8 cellular contexts compared by ENCODE assay signal in genomic region chr3:197737319-197737649, GRCh38. TPM values are rescaled to one million over a fixed set of nuclear protein-coding genes. Genes with fewer than 3 reads are reported as not detected.
DNase-seq lines count a peak whose midpoint lies in the region; ATAC-seq, FAIRE-seq and TF ChIP-seq lines count a peak whose summit lies in the region.

No MANE protein-coding gene starts in this region.

- FAIRE-seq in GM19239 (lab: Jason Lieb, UNC) (peak; percentile 53), D721Med (lab: Jason Lieb, UNC) (no peak)

- H3K27me3 ChIP-seq in RWPE2 (ENCODE audit: insufficient read depth, poor library complexity, severe bottlenecking) (no peaks in the 10 kb centered on the region), psoas muscle (ENCODE audit: insufficient read depth in 3 of 3, low read length in 2 of 3) (no peaks in the 10 kb centered on the region)

- DNase-seq in GM19239 (ENCODE audit: insufficient read length, low spot score) (no peak), RWPE2 (ENCODE audit: low spot score) (no peak), fibroblast of mammary gland (ENCODE audit: low read depth) (no peak), psoas muscle (no peak), D721Med (ENCODE audit: insufficient read length, low spot score) (no peak)

- peak overlapping the region; percentile 91 for H3K4me3 ChIP-seq in RWPE2 (ENCODE audit: severe bottlenecking)
- peak overlapping the region; percentile 78 for H3K4me3 ChIP-seq in fibroblast of mammary gland (ENCODE audit: control insufficient read depth, low read depth, low read length)
- peak overlapping the region; percentile 89 for H3K4me3 ChIP-seq in psoas muscle

- intact Hi-C loops in psoas muscle (cut with DNase I), result no loop called here

- 0 out of 3 replicates have a peak, but pooled peaks have one; percentile 5 for ATAC-seq in RWPE2 (ENCODE audit: low read depth)
- ATAC-seq in psoas muscle, result peak in 1 of 4 donors; percentile 20
- no peak for ATAC-seq in HG03354 (IDR thresholded peaks at IDR 0.05; ENCODE audit: poor library complexity, severe bottlenecking, unreplicated experiment)
- no peak for ATAC-seq in GM18511 (IDR thresholded peaks at IDR 0.05; ENCODE audit: unreplicated experiment)
- ATAC-seq in GM18870 (IDR thresholded peaks at IDR 0.05; ENCODE audit: unreplicated experiment), result no peak

- H3K9me3 ChIP-seq in RWPE2 (ENCODE audit: severe bottlenecking) (no peaks in the 10 kb centered on the region), psoas muscle (no peaks in the 10 kb centered on the region)

- 0 to 1% (median 0%) methylated on average over 6 of the region's 6 CpGs for WGBS in psoas muscle, 3 donors

- TF ChIP-seq CTCF in RWPE2 (IDR thresholded peaks at IDR 0.05; ENCODE audit: poor library complexity, severe bottlenecking) (no peak), fibroblast of mammary gland (conservative IDR thresholded peaks at IDR 0.05; ENCODE audit: control insufficient read depth, insufficient read depth, low read depth, low read length) (no peak), psoas muscle (IDR thresholded peaks at IDR 0.05) (no peak), D721Med (IDR thresholded peaks at IDR 0.05; ENCODE audit: insufficient read depth, missing control alignments) (no peak)

- peaks cover 3% of the 10 kb centered on the region for H3K4me1 ChIP-seq in RWPE2 (ENCODE audit: insufficient read depth, poor library complexity, severe bottlenecking)
- peaks cover 25% of the 10 kb centered on the region for H3K4me1 ChIP-seq in psoas muscle

- peak overlapping the region; percentile 44 for H3K27ac ChIP-seq in RWPE2 (ENCODE audit: poor library complexity, severe bottlenecking)
- peak overlapping the region; percentile 95 for H3K27ac ChIP-seq in psoas muscle

- H3K36me3 ChIP-seq in RWPE2 (ENCODE audit: low read depth), result no peaks in the 10 kb centered on the region; the same call in 1 of the 2 replicates
- H3K36me3 ChIP-seq in psoas muscle (ENCODE audit: insufficient read depth in 1 of 2, low read depth in 1 of 2), result peaks cover 0 to 8% of the 10 kb centered on the region in 2 donors

RNA-seq across cellular contexts. Expression of gene RUBCN, which starts 0.6 kb away (rescaled TPM):
- 10 to 100 TPM; 21.9 to 29.1 (median 27.6) TPM for total RNA-seq in psoas muscle
- 10 to 100 TPM in 1 of 3 donors, 1 to 10 TPM in 2; 5.0 to 12.9 (median 6.1) TPM for polyA plus RNA-seq in psoas muscle

RNA-seq across cellular contexts. Expression of gene FYTTD1, which starts 12.4 kb away (rescaled TPM):
- 100 to 1,000 TPM; 143 to 232 (median 157) TPM for total RNA-seq in psoas muscle
- 100 to 1,000 TPM in 1 of 3 donors, 10 to 100 TPM in 2; 15.2 to 108 (median 48.6) TPM for polyA plus RNA-seq in psoas muscle

RNA-seq across cellular contexts. Expression of gene LRCH3, which starts 53.8 kb away (rescaled TPM):
- total RNA-seq in psoas muscle, result 10 to 100 TPM; 16.9 to 29.5 (median 25.0) TPM
- 10 to 100 TPM in 2 of 3 donors, 1 to 10 TPM in 1; 7.0 to 13.8 (median 11.5) TPM for polyA plus RNA-seq in psoas muscle
